ENCODE assay signal across 18 cellular contexts in the genomic region with DNA sequence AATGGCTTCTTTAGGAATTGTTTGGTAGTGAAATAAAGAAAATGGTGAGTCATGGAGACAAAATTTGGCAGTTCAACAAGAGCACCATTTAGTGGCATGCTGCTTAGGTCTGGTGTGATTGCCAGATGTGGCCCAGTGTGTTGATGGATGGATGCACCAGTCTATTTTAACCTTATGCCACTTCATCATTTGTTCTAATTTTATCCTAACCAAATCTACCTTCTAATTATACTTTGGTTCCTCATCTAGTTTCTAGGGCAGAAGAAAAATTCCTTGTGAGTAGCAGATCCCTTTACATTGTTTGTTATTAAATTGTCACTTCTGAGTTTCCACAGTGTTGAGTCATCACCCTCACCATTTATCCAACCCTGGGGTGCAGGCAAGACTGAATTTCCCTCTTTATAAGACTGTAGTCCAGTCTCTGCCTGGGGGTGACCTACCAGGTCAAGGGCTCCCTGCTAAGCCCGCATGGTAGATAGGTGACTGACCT. TPM values are rescaled to one million over a fixed set of nuclear protein-coding genes. Genes with fewer than 3 reads are reported as not detected.
DNase-seq lines count a peak whose midpoint lies in the region; ATAC-seq and TF ChIP-seq lines count a peak whose summit lies in the region.
"Had no signal": no experiment of that assay in that cellular context is flagged by ENCODE, and none has a peak within 500 bp of the region (broad histone marks: within the 10 kb centered on the region; RNA-seq: fewer than 3 reads in every experiment).

No MANE protein-coding gene starts in this region.

- H4K91ac ChIP-seq in IMR-90 (ENCODE audit: insufficient read depth, low read depth, low read length) = no peak overlapping the region

- ATAC-seq in IMR-90 (ENCODE audit: low read depth) = peak; percentile 82
- no peak for ATAC-seq in HG03342 (IDR thresholded peaks at IDR 0.05; ENCODE audit: unreplicated experiment)
- no peak for ATAC-seq in HG03039 (IDR thresholded peaks at IDR 0.05; ENCODE audit: unreplicated experiment)

- H3K4me2 ChIP-seq in IMR-90 (ENCODE audit: low read depth, low read length) = no peak overlapping the region

- no peak overlapping the region for H3K27ac ChIP-seq in IMR-90 (ENCODE audit: insufficient read depth, low read length)
- H3K27ac ChIP-seq: suprapubic skin had no signal

- no peak overlapping the region for H3K9ac ChIP-seq in IMR-90 (ENCODE audit: low read depth, low read length)

- no peak overlapping the region for H2BK15ac ChIP-seq in IMR-90 (ENCODE audit: low read depth, low read length)

- TF ChIP-seq POLR2A in IMR-90 (IDR thresholded peaks at IDR 0.05; ENCODE audit: low read depth, low read length) = no peak

- no peak for TF ChIP-seq RAD21 in IMR-90 (IDR thresholded peaks at IDR 0.05; ENCODE audit: low read length)

- H4K5ac ChIP-seq in IMR-90 (ENCODE audit: low read depth, low read length) = no peak overlapping the region

- in situ Hi-C loops in IMR-90 (cut with MboI; ENCODE audit: low sequenced_read_pairs) = no loop called here

- peak overlapping the region; percentile 33; the same call in 1 of the 2 replicates for H2AK5ac ChIP-seq in IMR-90 (ENCODE audit: low read depth, low read length)

- H3K9me3 ChIP-seq in IMR-90 (ENCODE audit: control insufficient read depth, insufficient read depth, low read length) = no peaks in the 10 kb centered on the region
- H3K9me3 ChIP-seq: suprapubic skin had no signal

- H4K8ac ChIP-seq in IMR-90 (ENCODE audit: low read depth in 2 of 2, low read length in 2 of 2) = peak overlapping the region in 1 of 2 experiments; percentile 9; a peak in 1 of 4 replicates

- no peak overlapping the region for H3K56ac ChIP-seq in IMR-90 (ENCODE audit: extremely low read depth, insufficient read depth, low read length)

- H2BK5ac ChIP-seq in IMR-90 (ENCODE audit: low read depth, low read length, poor library complexity, severe bottlenecking) = no peak overlapping the region

- no peaks in the 10 kb centered on the region; the same call in none of the 2 replicates for H3K27me3 ChIP-seq in IMR-90 (ENCODE audit: control insufficient read depth, insufficient read depth, low read length)
- H3K27me3 ChIP-seq: suprapubic skin had no signal

- WGBS in IMR-90 (ENCODE audit: extremely low coverage in 2 of 2, insufficient read length in 1 of 2), 2 experiments = no CpG with 5 or more reads among the region's 1 CpG

- peak overlapping the region; percentile 79 for H2AK9ac ChIP-seq in IMR-90 (replicated peaks; ENCODE audit: low read depth, low read length, poor library complexity)

- intact Hi-C loops in IMR-90 (cut with micrococcal nuclease) = no loop called here

- no peak for TF ChIP-seq CTCF in IMR-90 (conservative IDR thresholded peaks at IDR 0.05; ENCODE audit: low read depth, low read length)

- no peak overlapping the region for H2BK120ac ChIP-seq in IMR-90 (ENCODE audit: low read depth, low read length)

- no peak overlapping the region for H3K4me3 ChIP-seq in IMR-90 (ENCODE audit: insufficient read depth, low read depth, low read length)
- H3K4me3 ChIP-seq: suprapubic skin had no signal

- H3K23ac ChIP-seq in IMR-90 (ENCODE audit: low read depth, low read length) = no peak overlapping the region

- H2AFZ ChIP-seq in IMR-90 (replicated peaks; ENCODE audit: low read length, poor library complexity) = peak overlapping the region; percentile 59

- CTCF ChIA-PET in IMR-90 (lab: Yijun Ruan, JAX) = no interaction called here

- no peak overlapping the region for H3K4ac ChIP-seq in IMR-90 (ENCODE audit: low read depth, low read length)

- POLR2A ChIA-PET in IMR-90 (lab: Charles Lee; ENCODE audit: unreplicated experiment) = no interaction called here

- H3K18ac ChIP-seq in IMR-90 (ENCODE audit: low read depth, low read length) = no peak overlapping the region

- DNase-seq in COLO829 (ENCODE audit: low spot score) = peak; percentile 29
- DNase-seq in IMR-90 = peak; percentile 88
- DNase-seq in brain pericyte (ENCODE audit: low read depth, low spot score) = peak; percentile 44
- DNase-seq in non-pigmented ciliary epithelial cell (ENCODE audit: low read depth) = peak; percentile 40
- no peak for DNase-seq in SW480 (ENCODE audit: low spot score)
- no peak for DNase-seq in epidermal melanocyte (ENCODE audit: insufficient read length, low spot score)
- DNase-seq: activated CD8-positive, alpha-beta memory T cell treated with anti-CD3 and anti-CD28 coated beads, Interleukin-2, amount 50 U/mL, for 4 hours; activated naive CD4-positive, alpha-beta T cell treated with anti-CD3 and anti-CD28 coated beads, Interleukin-2, amount 50 U/mL, for 16 hours; CD4-positive, alpha-beta T cell; central memory CD4-positive, alpha-beta T cell; hippocampal formation; NCI-H1694; NCI-H510A treated with DMSO at 0.1 percent for 48 hours; posterior cingulate gyrus; stimulated activated CD4-positive, alpha-beta T cell treated with anti-CD3 and anti-CD28 coated beads, Interleukin-15, amount 100 ng/mL, for 24 hours had no signal

- H3K14ac ChIP-seq in IMR-90 (replicated peaks; ENCODE audit: low read depth, low read length) = 0 out of 2 replicates have a peak overlapping the region, but pooled peaks have one; percentile 17

- no peaks in the 10 kb centered on the region for H3K36me3 ChIP-seq in IMR-90 (ENCODE audit: control insufficient read depth, insufficient read depth, low read length)
- H3K36me3 ChIP-seq: suprapubic skin had no signal

- H4K20me1 ChIP-seq in IMR-90 (ENCODE audit: insufficient read depth, low read length) = peaks cover 3% of the 10 kb centered on the region; the same call in 1 of the 2 replicates

- H3K4me1 ChIP-seq in IMR-90 (ENCODE audit: control insufficient read depth, insufficient read depth, low read length) = peaks cover 6% of the 10 kb centered on the region
- H3K4me1 ChIP-seq: suprapubic skin had no signal

- dilution Hi-C loops in IMR-90 (cut with HindIII; ENCODE audit: low sequenced_read_pairs, unreplicated experiment) = no loop called here

- no TSS peak for BruUV-seq in IMR-90 (replicated peaks; lab: Mats Ljungman, UMichigan)

- no peaks in the 10 kb centered on the region for H3K79me1 ChIP-seq in IMR-90 (ENCODE audit: low read depth in 1 of 2, low read length in 2 of 2)

- no peak overlapping the region for H2BK20ac ChIP-seq in IMR-90 (ENCODE audit: low read depth, low read length)

- peaks cover 6% of the 10 kb centered on the region for H3K9me1 ChIP-seq in IMR-90 (ENCODE audit: insufficient read depth, low read length)

TF ChIP-seq in IMR-90, 13 proteins besides CTCF, POLR2A, EP300 and RAD21:
- TF ChIP-seq CHD1 (IDR thresholded peaks at IDR 0.05; ENCODE audit: low read depth, low read length) (no peak), FOS (IDR thresholded peaks at IDR 0.05; ENCODE audit: low read depth, low read length) (peak; percentile 6; the same call in 1 of the 2 replicates)

RNA-seq across cellular contexts. Expression of a gene that starts 32.5 kb away (rescaled TPM):
- total RNA-seq in IMR-90 (2012; rRNA removed) = 57.7 and 141 TPM in 2 replicates
- 46.3 and 73.3 TPM in 2 replicates for polyA plus RNA-seq in IMR-90 (2012; rRNA removed)
- 8.2 and 11.9 TPM in 2 replicates for polyA plus RNA-seq in IMR-90 (2012; cell fraction: cytosol; rRNA removed)
- 124 and 666 TPM in 2 replicates for polyA plus RNA-seq in IMR-90 (2012; cell fraction: nucleus; rRNA removed; ENCODE audit: low replicate concordance)

Comparison
In these comparisons a context has a peak if more than half of its experiments do, and no peak if none do; other contexts are left out.
1. DNase-seq: peak in COLO829 (single experiment), IMR-90 (single experiment), brain pericyte (single experiment) and non-pigmented ciliary epithelial cell (single experiment); none in SW480 (single experiment) and epidermal melanocyte (single experiment).